In the genomic region with DNA sequence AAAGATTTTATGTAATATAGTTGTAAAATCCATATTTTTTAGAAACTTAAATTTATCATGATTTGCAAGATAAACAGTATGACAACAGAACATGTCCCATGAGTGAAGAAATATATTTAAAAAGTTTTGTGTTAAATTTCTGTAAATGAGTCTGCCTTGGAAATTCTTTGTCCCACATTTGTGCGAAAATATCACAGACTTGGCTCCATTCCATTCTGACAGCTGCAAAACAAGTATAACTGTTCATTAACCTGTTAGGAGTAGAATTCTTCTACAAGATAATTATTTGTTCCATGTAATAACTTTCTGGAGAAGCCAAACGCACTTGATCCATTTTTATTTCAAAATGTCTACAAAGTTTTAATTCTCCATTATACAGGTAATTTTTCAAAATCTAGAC, we compare ENCODE assay signal across 27 cellular contexts.
"Had no signal": no experiment of that assay in that cellular context is flagged by ENCODE, and none has a peak within 500 bp of the region (broad histone marks: within the 10 kb centered on the region; RNA-seq: fewer than 3 reads in every experiment).

No MANE protein-coding gene starts in this region.

- H3K4me3 ChIP-seq: MG63, PC-9, SK-N-MC had no signal

- H3K4me3 Mint-ChIP-seq: activated CD4-positive, alpha-beta T cell treated with anti-CD3 and anti-CD28 coated beads, Interleukin-2, amount 10 ng/mL, durations not matched to agents 24 days and 14 days; activated CD8-positive, alpha-beta T cell treated with anti-CD3 and anti-CD28 coated beads, Interleukin-2, amount 10 ng/mL, durations not matched to agents 7 days and 5 days; activated naive CD4-positive, alpha-beta T cell treated with anti-CD3 and anti-CD28 coated beads, Interleukin-2, amount 50 U/mL, for 24 hours; activated naive CD8-positive, alpha-beta T cell treated with anti-CD3 and anti-CD28 coated beads, Interleukin-2, amount 10 ng/mL, durations not matched to agents 7 days and 5 days; activated T-cell treated with anti-CD3 and anti-CD28 coated beads, Interleukin-2, amount 50 U/mL, for 24 hours; IgD-negative memory B cell; T-helper 1 cell treated with Interleukin-12 subunit alpha and Interleukin-12 subunit beta and Interleukin-4 antibody, amounts not matched to agents 30 μg/mL and 1 μg/mL, for 36 hours; T-helper 2 cell treated with Interferon-gamma antibody and Interleukin-4, amounts not matched to agents 5 μg/mL and 100 μg/mL, for 36 hours had no signal

- H3K27ac Mint-ChIP-seq: activated CD4-positive, alpha-beta T cell treated with anti-CD3 and anti-CD28 coated beads, Interleukin-2, amount 10 ng/mL, durations not matched to agents 24 days and 14 days; activated CD8-positive, alpha-beta T cell treated with anti-CD3 and anti-CD28 coated beads, Interleukin-2, amount 10 ng/mL, durations not matched to agents 7 days and 5 days; activated naive CD4-positive, alpha-beta T cell treated with anti-CD3 and anti-CD28 coated beads, Interleukin-2, amount 50 U/mL, for 24 hours; activated naive CD8-positive, alpha-beta T cell treated with anti-CD3 and anti-CD28 coated beads, Interleukin-2, amount 10 ng/mL, durations not matched to agents 7 days and 5 days; activated T-cell treated with anti-CD3 and anti-CD28 coated beads, Interleukin-2, amount 50 U/mL, for 24 hours; activated T-helper 2 cell treated with anti-CD3 and anti-CD28 coated beads, Interferon-gamma antibody, Interleukin-2, Interleukin-4, amounts not matched to agents 10 μg/mL and 5 μg/mL and 100 μg/mL, durations not matched to agents 14 hours and 24 hours and 36 hours; T-helper 1 cell treated with Interleukin-12 subunit alpha and Interleukin-12 subunit beta and Interleukin-4 antibody, amounts not matched to agents 30 μg/mL and 1 μg/mL, for 36 hours; T-helper 2 cell treated with Interferon-gamma antibody and Interleukin-4, amounts not matched to agents 5 μg/mL and 100 μg/mL, for 36 hours had no signal

- DNase-seq: activated CD4-positive, alpha-beta T cell treated with anti-CD3 and anti-CD28 coated beads, Interleukin-2, amount 10 ng/mL, durations not matched to agents 24 days and 14 days; activated CD4-positive, alpha-beta T cell treated with anti-CD3 and anti-CD28 coated beads, Interleukin-2, amount 50 U/mL, for 4 hours; activated CD8-positive, alpha-beta T cell treated with anti-CD3 and anti-CD28 coated beads, Interleukin-2, amount 10 ng/mL, durations not matched to agents 7 days and 5 days; activated gamma-delta T cell; activated naive CD4-positive, alpha-beta T cell treated with Interleukin-2 at 50 U/mL for 16 hours; activated naive CD8-positive, alpha-beta T cell treated with anti-CD3 and anti-CD28 coated beads, Interleukin-2, amount 10 ng/mL, durations not matched to agents 7 days and 5 days; activated T-cell treated with anti-CD3 and anti-CD28 coated beads, Interleukin-2, amount 50 U/mL, for 24 hours; caudate nucleus; Karpas-422; KBM-7; MG63; NCI-H1048; NCI-H1417; NCI-H187 treated with DMSO at 0.1 percent for 48 hours; NCI-H2081; NCI-H226; NCI-H446 treated with DMSO at 0.1 percent for 48 hours; NCI-H524 treated with DMSO at 0.1 percent for 48 hours; PC-9; Right ventricle myocardium superior had no signal

- H3K9me3 Mint-ChIP-seq: activated naive CD8-positive, alpha-beta T cell treated with anti-CD3 and anti-CD28 coated beads, Interleukin-2, amount 10 ng/mL, durations not matched to agents 7 days and 5 days; IgD-negative memory B cell had no signal

- H3K27me3 Mint-ChIP-seq: activated naive CD4-positive, alpha-beta T cell treated with anti-CD3 and anti-CD28 coated beads, Interleukin-2, amount 50 U/mL, for 24 hours; activated naive CD8-positive, alpha-beta T cell treated with anti-CD3 and anti-CD28 coated beads, Interleukin-2, amount 10 ng/mL, durations not matched to agents 7 days and 5 days; activated T-cell treated with anti-CD3 and anti-CD28 coated beads, Interleukin-2, amount 50 U/mL, for 24 hours; brain; IgD-negative memory B cell had no signal
